Comparison of ENCODE assay signal across 13 cellular contexts in genomic region chr4:140719022-140719421, GRCh38. TPM values are rescaled to one million over a fixed set of nuclear protein-coding genes. Genes with fewer than 3 reads are reported as not detected.
DNase-seq lines count a peak whose midpoint lies in the region; ATAC-seq and TF ChIP-seq lines count a peak whose summit lies in the region.
"Had no signal": no experiment of that assay in that cellular context is flagged by ENCODE, and none has a peak within 500 bp of the region (broad histone marks: within the 10 kb centered on the region; RNA-seq: fewer than 3 reads in every experiment).

No MANE protein-coding gene starts in this region.

- H2AFZ ChIP-seq in OCI-LY1 (ENCODE audit: low read length) (no peak overlapping the region), osteoblast (ENCODE audit: low read length) (no peak overlapping the region)

- H3F3A ChIP-seq in OCI-LY1 (ENCODE audit: insufficient read depth, low read length), result no peaks in the 10 kb centered on the region

- H3K9me3 Mint-ChIP-seq in endothelial cell (ENCODE audit: unreplicated experiment), result no peaks in the 10 kb centered on the region

- no peak overlapping the region for H3K4me3 Mint-ChIP-seq in endothelial cell (ENCODE audit: unreplicated experiment)

- H3K4me3 ChIP-seq in OCI-LY1 (ENCODE audit: low read depth, low read length, poor library complexity, severe bottlenecking), result no peak overlapping the region
- no peak overlapping the region for H3K4me3 ChIP-seq in osteoblast (ENCODE audit: insufficient read depth, low read length)

- peaks cover 9% of the 10 kb centered on the region for H3K4me1 Mint-ChIP-seq in endothelial cell (ENCODE audit: unreplicated experiment)

- H3K36me3 ChIP-seq in OCI-LY1 (ENCODE audit: insufficient read depth, low read length) (no peaks in the 10 kb centered on the region), osteoblast (ENCODE audit: insufficient read depth, low read length) (no peaks in the 10 kb centered on the region)

- H3K36me3 Mint-ChIP-seq in endothelial cell (ENCODE audit: low read depth, unreplicated experiment), result no peaks in the 10 kb centered on the region

- H3K27me3 ChIP-seq in OCI-LY1 (ENCODE audit: insufficient read depth, low read length), result no peaks in the 10 kb centered on the region
- no peaks in the 10 kb centered on the region for H3K27me3 ChIP-seq in osteoblast (ENCODE audit: insufficient read depth, low read length)

- peak; percentile 68 for DNase-seq in EH (ENCODE audit: low read depth)
- DNase-seq in endothelial cell (ENCODE audit: low spot score), result no peak
- DNase-seq in osteoblast (ENCODE audit: insufficient read length, low spot score, missing footprints), result peak; percentile 34
- no peak for DNase-seq in NCI-H187 treated with DMSO at 0.1 percent for 48 hours (lab: John Stamatoyannopoulos, UW)
- DNase-seq in retina, result no peak
- DNase-seq in iPS-NIHi7 (ENCODE audit: extremely low spot score), result no peak
- DNase-seq: activated CD4-positive, alpha-beta T cell treated with anti-CD3 and anti-CD28 coated beads, Interleukin-2, amount 50 U/mL, for 1 hour; activated gamma-delta T cell treated with Interleukin-2 at 50 U/mL for 16 hours; hypothalamus; NCI-H1105 had no signal

- H3K9me3 ChIP-seq in OCI-LY1 (ENCODE audit: low read length) (no peaks in the 10 kb centered on the region), osteoblast (ENCODE audit: low read depth, low read length) (no peaks in the 10 kb centered on the region)

- ATAC-seq in HG03097 (IDR thresholded peaks at IDR 0.05; ENCODE audit: low FRiP score, unreplicated experiment), result no peak

- H3K9ac ChIP-seq in OCI-LY1 (ENCODE audit: low read length), result no peak overlapping the region

- H3K27ac ChIP-seq in OCI-LY1 (ENCODE audit: low read depth, low read length, poor library complexity, severe bottlenecking) (peak overlapping the region; percentile 75), osteoblast (ENCODE audit: low read depth, low read length) (peak overlapping the region; percentile 85)
- H3K27ac ChIP-seq: HL-60 had no signal

- H3K4me2 ChIP-seq in OCI-LY1 (ENCODE audit: low read length), result no peak overlapping the region
- no peak overlapping the region for H3K4me2 ChIP-seq in osteoblast (ENCODE audit: insufficient read depth, low read length)

- H3K4me1 ChIP-seq in OCI-LY1 (ENCODE audit: insufficient read depth, low read length, severe bottlenecking), result peaks cover 48% of the 10 kb centered on the region
- H3K4me1 ChIP-seq in osteoblast (ENCODE audit: insufficient read depth, low read length), result peaks cover 18% of the 10 kb centered on the region

- no peaks in the 10 kb centered on the region for H3K9me2 ChIP-seq in OCI-LY1 (ENCODE audit: low read depth, low read length)

- no peaks in the 10 kb centered on the region for H3K27me3 Mint-ChIP-seq in endothelial cell (ENCODE audit: unreplicated experiment)

- TF ChIP-seq CTCF in OCI-LY1 (IDR thresholded peaks at IDR 0.05; ENCODE audit: low read length), result no peak
- no peak for TF ChIP-seq CTCF in endothelial cell (IDR thresholded peaks at IDR 0.05; ENCODE audit: unreplicated experiment)
- TF ChIP-seq CTCF in osteoblast (IDR thresholded peaks at IDR 0.05; ENCODE audit: extremely low read depth, low read depth, low read length), result no peak

- H3K27ac Mint-ChIP-seq in endothelial cell (ENCODE audit: unreplicated experiment), result peak overlapping the region; percentile 5

- H4K20me1 ChIP-seq in OCI-LY1 (ENCODE audit: insufficient read depth, low read length) (no peaks in the 10 kb centered on the region), osteoblast (ENCODE audit: insufficient read depth, low read length) (peaks cover 6% of the 10 kb centered on the region)

- H3K79me2 ChIP-seq in OCI-LY1 (ENCODE audit: insufficient read depth, low read length) (no peaks in the 10 kb centered on the region), osteoblast (ENCODE audit: insufficient read depth, low read length) (peaks cover 17% of the 10 kb centered on the region)

RNA-seq across cellular contexts. Expression of gene TBC1D9, which starts 37.2 kb away (rescaled TPM):
- total RNA-seq in endothelial cell (ENCODE audit: unreplicated experiment) (25.5 TPM), osteoblast (19.4 and 19.5 TPM in 2 replicates)

Comparison
In these comparisons a context has a peak if more than half of its experiments do, and no peak if none do; other contexts are left out.
1. DNase-seq: peak in EH (single experiment) and osteoblast (single experiment); none in endothelial cell (single experiment), NCI-H187 treated with DMSO at 0.1 percent for 48 hours (single experiment), retina (single experiment) and iPS-NIHi7 (single experiment).